Comparison of ENCODE assay signal across 8 cellular contexts in the genomic region with DNA sequence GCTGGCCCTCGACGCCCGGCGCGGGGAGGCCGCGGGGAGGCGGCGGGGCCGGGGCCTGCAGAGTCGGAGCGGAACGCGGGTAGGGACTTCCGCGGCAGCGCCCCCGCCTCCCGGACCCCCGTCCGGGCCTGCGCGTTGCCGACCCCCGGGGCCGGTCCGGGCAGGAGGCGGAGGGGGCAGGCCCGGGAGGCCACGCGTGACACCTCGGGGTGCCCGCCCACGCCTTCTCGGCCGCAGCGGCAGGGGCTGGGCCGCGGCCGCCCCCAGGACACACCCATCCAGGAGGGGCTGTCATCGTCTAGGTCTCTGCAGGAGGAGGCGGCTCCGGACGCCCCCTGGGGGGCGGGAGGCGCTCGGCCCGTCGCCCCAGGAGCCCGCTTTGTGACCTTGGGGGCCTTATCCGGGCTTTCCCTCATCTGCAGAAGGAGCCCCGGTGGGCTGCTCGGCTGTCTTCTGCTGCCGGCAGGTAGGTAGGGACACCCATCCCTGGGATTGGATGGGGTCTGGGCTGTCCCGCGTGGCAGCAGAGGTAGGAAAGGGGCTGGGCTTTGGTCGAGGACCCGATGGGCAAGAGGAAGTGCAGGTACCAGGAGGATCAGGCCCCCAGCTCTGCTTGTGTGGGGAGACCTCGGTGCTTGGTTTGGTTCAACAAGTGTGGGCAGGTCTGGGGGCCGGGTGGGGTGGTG. TPM values are rescaled to one million over a fixed set of nuclear protein-coding genes. Genes with fewer than 3 reads are reported as not detected.
A peak's percentile ranks its signal among the peaks of the same experiment; 100 is the strongest.
DNase-seq lines count a peak whose midpoint lies in the region; ATAC-seq and TF ChIP-seq lines count a peak whose summit lies in the region.

No MANE protein-coding gene starts in this region.

- H3K9me3 ChIP-seq in cardiac muscle cell (ENCODE audit: low read depth): no peaks in the 10 kb centered on the region

- H3K27me3 Mint-ChIP-seq in activated T-helper 2 cell treated with anti-CD3 and anti-CD28 coated beads, Interferon-gamma antibody, Interleukin-2, Interleukin-4, amounts not matched to agents 10 μg/mL and 5 μg/mL and 100 μg/mL, durations not matched to agents 14 hours and 24 hours and 36 hours (ENCODE audit: low read depth): no peaks in the 10 kb centered on the region

- peaks cover 10% of the 10 kb centered on the region for H3K36me3 ChIP-seq in cardiac muscle cell

- peaks cover 11% of the 10 kb centered on the region for H3K4me1 ChIP-seq in cardiac muscle cell (ENCODE audit: low read depth)

- no peaks in the 10 kb centered on the region for H3K9me3 Mint-ChIP-seq in activated T-helper 2 cell treated with anti-CD3 and anti-CD28 coated beads, Interferon-gamma antibody, Interleukin-2, Interleukin-4, amounts not matched to agents 10 μg/mL and 5 μg/mL and 100 μg/mL, durations not matched to agents 14 hours and 24 hours and 36 hours

- H3K4me3 ChIP-seq in AG09309 (ENCODE audit: control insufficient read depth, low read depth, low read length) (peak overlapping the region; percentile 60), cardiac muscle cell (peak overlapping the region; percentile 82)

- peak overlapping the region; percentile 87 for H3K4me3 Mint-ChIP-seq in activated T-helper 2 cell treated with anti-CD3 and anti-CD28 coated beads, Interferon-gamma antibody, Interleukin-2, Interleukin-4, amounts not matched to agents 10 μg/mL and 5 μg/mL and 100 μg/mL, durations not matched to agents 14 hours and 24 hours and 36 hours (ENCODE audit: low read depth)

- H3K36me3 Mint-ChIP-seq in activated T-helper 2 cell treated with anti-CD3 and anti-CD28 coated beads, Interferon-gamma antibody, Interleukin-2, Interleukin-4, amounts not matched to agents 10 μg/mL and 5 μg/mL and 100 μg/mL, durations not matched to agents 14 hours and 24 hours and 36 hours (ENCODE audit: low read depth): peaks cover 41% of the 10 kb centered on the region

- intact Hi-C loops in activated T-helper 2 cell treated with anti-CD3 and anti-CD28 coated beads, Interferon-gamma antibody, Interleukin-2, Interleukin-4, amounts not matched to agents 10 μg/mL and 5 μg/mL and 100 μg/mL, durations not matched to agents 14 hours and 24 hours and 36 hours (cut with micrococcal nuclease): loop anchor here (5.0 kb wide), 1 partner anchor 45 kb away; the partner anchor contains the start of gene INTS15
- intact Hi-C loops in sciatic nerve (cut with DNase I): no loop called here

- DNase-seq in AG09309 (ENCODE audit: low read depth): no peak
- peak; percentile 52 for DNase-seq in OCI-M1 (lab: John Stamatoyannopoulos, UW)
- peak; percentile 32 for DNase-seq in activated T-helper 2 cell treated with anti-CD3 and anti-CD28 coated beads, Interferon-gamma antibody, Interleukin-2, Interleukin-4, amounts not matched to agents 10 μg/mL and 5 μg/mL and 100 μg/mL, durations not matched to agents 14 hours and 24 hours and 36 hours (ENCODE audit: low spot score)
- peak; percentile 24 to 73 for DNase-seq in cardiac muscle cell (ENCODE audit: low read depth in 1 of 2, low spot score in 1 of 2)
- no peak for DNase-seq in sciatic nerve (ENCODE audit: low spot score)
- DNase-seq in cerebellum (ENCODE audit: low spot score): no peak

- peak overlapping the region; percentile 80 for H3K27ac Mint-ChIP-seq in activated T-helper 2 cell treated with anti-CD3 and anti-CD28 coated beads, Interferon-gamma antibody, Interleukin-2, Interleukin-4, amounts not matched to agents 10 μg/mL and 5 μg/mL and 100 μg/mL, durations not matched to agents 14 hours and 24 hours and 36 hours

- peak; percentile 33 for TF ChIP-seq CTCF in AG09309 (IDR thresholded peaks at IDR 0.05; ENCODE audit: control insufficient read depth, insufficient read depth, low read depth, low read length, missing control alignments)
- peak; percentile 17 for TF ChIP-seq CTCF in cardiac muscle cell (IDR thresholded peaks at IDR 0.05; ENCODE audit: low read depth, low read length)

- ATAC-seq in GM18517 (IDR thresholded peaks at IDR 0.05; ENCODE audit: unreplicated experiment) (peak; percentile 75), HG03039 (IDR thresholded peaks at IDR 0.05; ENCODE audit: unreplicated experiment) (peak; percentile 67), sciatic nerve (peak; percentile 21)

- H3K27ac ChIP-seq in cardiac muscle cell: peak overlapping the region; percentile 50

- no peaks in the 10 kb centered on the region for H3K27me3 ChIP-seq in cardiac muscle cell

- peaks cover 18% of the 10 kb centered on the region for H3K4me1 Mint-ChIP-seq in activated T-helper 2 cell treated with anti-CD3 and anti-CD28 coated beads, Interferon-gamma antibody, Interleukin-2, Interleukin-4, amounts not matched to agents 10 μg/mL and 5 μg/mL and 100 μg/mL, durations not matched to agents 14 hours and 24 hours and 36 hours (ENCODE audit: low read depth)

RNA-seq across cellular contexts. Expression of gene ZNF316, which starts 0.6 kb away (rescaled TPM):
- total RNA-seq in activated T-helper 2 cell treated with anti-CD3 and anti-CD28 coated beads, Interferon-gamma antibody, Interleukin-2, Interleukin-4, amounts not matched to agents 10 μg/mL and 5 μg/mL and 100 μg/mL, durations not matched to agents 14 hours and 24 hours and 36 hours: 21.9 and 24.6 TPM in 2 replicates
- 21.3 and 40.6 TPM in 2 replicates for total RNA-seq in cardiac muscle cell
- 24.9 and 26.6 TPM in 2 replicates for polyA plus RNA-seq in cardiac muscle cell
- total RNA-seq in sciatic nerve: 37.5 TPM
- total RNA-seq in cerebellum: 20.6 TPM

RNA-seq across cellular contexts. Expression of gene ZNF853, which starts 22.3 kb away (rescaled TPM):
- total RNA-seq in activated T-helper 2 cell treated with anti-CD3 and anti-CD28 coated beads, Interferon-gamma antibody, Interleukin-2, Interleukin-4, amounts not matched to agents 10 μg/mL and 5 μg/mL and 100 μg/mL, durations not matched to agents 14 hours and 24 hours and 36 hours: 0.23 TPM in 2 replicates
- total RNA-seq in cardiac muscle cell: 31.3 and 32.2 TPM in 2 replicates
- 16.8 and 20.8 TPM in 2 replicates for polyA plus RNA-seq in cardiac muscle cell
- total RNA-seq in sciatic nerve: 8.7 TPM
- total RNA-seq in cerebellum: 10.4 TPM

RNA-seq across cellular contexts. Expression of gene INTS15, which starts 47.9 kb away (rescaled TPM):
- total RNA-seq in activated T-helper 2 cell treated with anti-CD3 and anti-CD28 coated beads, Interferon-gamma antibody, Interleukin-2, Interleukin-4, amounts not matched to agents 10 μg/mL and 5 μg/mL and 100 μg/mL, durations not matched to agents 14 hours and 24 hours and 36 hours: 41.1 and 42.1 TPM in 2 replicates
- total RNA-seq in cardiac muscle cell (28.5 and 37.8 TPM in 2 replicates), sciatic nerve (26.7 TPM), cerebellum (18.6 TPM)
- polyA plus RNA-seq in cardiac muscle cell: 25.9 and 27.0 TPM in 2 replicates

Comparison
In these comparisons a context has a peak if more than half of its experiments do, and no peak if none do; other contexts are left out.
1. DNase-seq: peak in OCI-M1 (single experiment), activated T-helper 2 cell treated with anti-CD3 and anti-CD28 coated beads, Interferon-gamma antibody, Interleukin-2, Interleukin-4, amounts not matched to agents 10 μg/mL and 5 μg/mL and 100 μg/mL, durations not matched to agents 14 hours and 24 hours and 36 hours (single experiment) and cardiac muscle cell (2 of 2); none in AG09309 (single experiment), sciatic nerve (single experiment) and cerebellum (single experiment).
2. ATAC-seq: peak in every context shown above with its lines; median percentile 75 in GM18517; 67 in HG03039; 21 in sciatic nerve.